ENCODE assay signal across 21 cellular contexts in genomic region chr3:158050461-158050860, GRCh38. TPM values are rescaled to one million over a fixed set of nuclear protein-coding genes. Genes with fewer than 3 reads are reported as not detected.
DNase-seq lines count a peak whose midpoint lies in the region; ATAC-seq and TF ChIP-seq lines count a peak whose summit lies in the region.
"Had no signal": no experiment of that assay in that cellular context is flagged by ENCODE, and none has a peak within 500 bp of the region (broad histone marks: within the 10 kb centered on the region; RNA-seq: fewer than 3 reads in every experiment).

No MANE protein-coding gene starts in this region.

- no peak overlapping the region for H3K4me3 ChIP-seq in cardiac fibroblast (replicated peaks in 1 of 2; ENCODE audit: low read depth in 2 of 2, low read length in 2 of 2)
- H3K4me3 ChIP-seq: BLaER1, SK-N-MC had no signal

- no peak for ATAC-seq in HG03342 (IDR thresholded peaks at IDR 0.05; ENCODE audit: unreplicated experiment)
- ATAC-seq in GM19467 (IDR thresholded peaks at IDR 0.05; ENCODE audit: unreplicated experiment) = no peak

- DNase-seq in AG08395 (ENCODE audit: low spot score) (peak; percentile 3), M059J (ENCODE audit: low read depth) (peak; percentile 50), cardiac fibroblast (ENCODE audit: low read depth in 2 of 2) (peak; percentile 9 to 37), iris pigment epithelial cell (ENCODE audit: low read depth) (peak; percentile 20), NCI-H226 (no peak)
- no peak for DNase-seq in stimulated activated CD4-positive, alpha-beta T cell treated with anti-CD3 and anti-CD28 coated beads, Interleukin-4, amount 100 ng/mL, for 1 hour
- DNase-seq: 8988T; CD4-positive, CD25-positive, alpha-beta regulatory T cell; DMS153; DND-41; NCI-H1105 treated with DMSO at 0.1 percent for 48 hours; NCI-H146; NCI-H1930; NCI-H526; NCI-H82; NK-92 treated with Interleukin-12 subunit alpha and Interleukin-12 subunit beta, amount 100 ng/mL, for 24 hours; SHP77 had no signal

- no peak for TF ChIP-seq CTCF in cardiac fibroblast (IDR thresholded peaks at IDR 0.05; ENCODE audit: low read depth, low read length)

RNA-seq across cellular contexts. Expression of gene SHOX2, which starts 55.8 kb away (rescaled TPM):
- total RNA-seq in M059J (2014; rRNA removed; shearing (Covaris generic)) = 21.3 and 32.9 TPM in 2 replicates
- total RNA-seq: CD4-positive, CD25-positive, alpha-beta regulatory T cell had no signal

RNA-seq across cellular contexts. Expression of gene RSRC1, which starts 59.4 kb away (rescaled TPM):
- 45.4 and 61.0 TPM in 2 replicates for total RNA-seq in M059J (2014; rRNA removed; shearing (Covaris generic))

Comparison
In these comparisons a context has a peak if more than half of its experiments do, and no peak if none do; other contexts are left out.
1. DNase-seq: peak in AG08395 (single experiment), M059J (single experiment), cardiac fibroblast (2 of 2) and iris pigment epithelial cell (single experiment); none in NCI-H226 (single experiment) and stimulated activated CD4-positive, alpha-beta T cell treated with anti-CD3 and anti-CD28 coated beads, Interleukin-4, amount 100 ng/mL, for 1 hour (single experiment).